In the genomic region with DNA sequence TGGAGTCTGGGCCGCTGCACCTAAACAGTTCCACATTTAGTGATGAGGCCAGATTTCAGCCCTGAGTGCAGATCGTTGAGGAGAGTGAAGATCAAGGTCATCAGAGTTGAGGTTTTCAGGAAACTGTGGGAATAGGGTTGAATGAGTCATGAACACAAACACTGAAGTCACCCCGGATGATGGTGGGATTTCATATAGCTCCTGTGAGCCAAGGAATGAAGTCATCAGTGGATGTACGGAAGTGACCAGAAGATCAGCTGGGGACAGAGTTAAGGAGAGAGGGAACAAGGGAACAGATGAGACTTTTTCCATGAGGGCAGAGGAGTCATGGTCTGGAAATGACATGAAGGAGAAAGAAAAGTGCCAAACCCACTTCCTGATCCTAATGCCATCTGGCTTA, we compare ENCODE assay signal across 8 cellular contexts. TPM values are rescaled to one million over a fixed set of nuclear protein-coding genes. Genes with fewer than 3 reads are reported as not detected.
DNase-seq lines count a peak whose midpoint lies in the region; FAIRE-seq and TF ChIP-seq lines count a peak whose summit lies in the region.

No MANE protein-coding gene starts in this region.

- DNase-seq in AG10803 (ENCODE audit: low read depth) (peak; percentile 98), NCI-H446 (lab: John Stamatoyannopoulos, UW) (peak; percentile 9 to 18), H1 (ENCODE audit: low read depth in 1 of 2, low spot score in 2 of 2) (no peak), lung microvascular endothelial cell (ENCODE audit: low read depth in 2 of 2) (peak; percentile 27 to 94), NCI-H128 (lab: John Stamatoyannopoulos, UW; ENCODE audit: unreplicated experiment) (no peak), NCI-H774 (lab: John Stamatoyannopoulos, UW) (no peak), NCI-H2196 (lab: John Stamatoyannopoulos, UW; ENCODE audit: unreplicated experiment) (no peak), NOMO-1 treated with dmso at 0.1 percent for 144 hours (lab: John Stamatoyannopoulos, UW; ENCODE audit: unreplicated experiment) (no peak)

- no peak for TF ChIP-seq POLR2A in H1 (IDR thresholded peaks at IDR 0.05; ENCODE audit: control extremely low read depth in 1 of 2, low read depth in 2 of 2, low read length in 2 of 2)

- H3K23ac ChIP-seq in H1 (ENCODE audit: insufficient read length): no peak overlapping the region

- no peak for TF ChIP-seq EP300 in H1 (IDR thresholded peaks at IDR 0.05; ENCODE audit: borderline replicate concordance in 1 of 2, low read depth in 2 of 2, low read length in 2 of 2)

- no peaks in the 10 kb centered on the region for H3K79me1 ChIP-seq in H1 (ENCODE audit: low read depth, low read length)

- no peak overlapping the region for H2BK5ac ChIP-seq in H1 (ENCODE audit: low read depth, low read length)

- no peak overlapping the region for H4K91ac ChIP-seq in H1 (replicated peaks; ENCODE audit: insufficient read length, low read length)

- H3K14ac ChIP-seq in H1 (ENCODE audit: insufficient read length): no peak overlapping the region

- no peak overlapping the region for H2BK20ac ChIP-seq in H1 (ENCODE audit: low read length)

- no peaks in the 10 kb centered on the region for H3K9me3 ChIP-seq in H1 (ENCODE audit: insufficient read depth in 2 of 2, low read depth in 1 of 2, low read length in 1 of 2)

- H3K9ac ChIP-seq in H1 (replicated peaks in 1 of 4; ENCODE audit: extremely low read depth in 1 of 4, low read depth in 3 of 4, low read length in 3 of 4): no peak overlapping the region

- no peak overlapping the region for H3K4ac ChIP-seq in H1 (replicated peaks; ENCODE audit: insufficient read length, low read depth, low read length)

- no peak overlapping the region for H2AFZ ChIP-seq in H1 (ENCODE audit: low read length)

- H2BK120ac ChIP-seq in H1 (replicated peaks; ENCODE audit: low read depth, low read length): no peak overlapping the region

- H2BK12ac ChIP-seq in H1 (ENCODE audit: low read depth, low read length): peak overlapping the region; percentile 65; the same call in 1 of the 2 replicates

- no peak overlapping the region for H2BK15ac ChIP-seq in H1 (ENCODE audit: low read length)

- no peak overlapping the region for H3K4me3 ChIP-seq in AG10803 (ENCODE audit: low read length)
- H3K4me3 ChIP-seq in H1 (ENCODE audit: extremely low read depth in 1 of 4, insufficient read depth in 2 of 4, low read depth in 3 of 4, low read length in 4 of 4): no peak overlapping the region

- no peak overlapping the region for H2AK5ac ChIP-seq in H1 (ENCODE audit: low read depth, low read length)

- CTCF ChIA-PET in H1 (lab: Charles Lee; ENCODE audit: partially characterized antibody): interaction anchor here (0.8 to 5.1 kb wide), 17 partner anchors 11 to 406 kb away, joined by 3 to 68 read pairs (median 4); no protein-coding TSS in a partner anchor

- H3K18ac ChIP-seq in H1 (ENCODE audit: extremely low read depth, low read length): no peak overlapping the region

- H3K56ac ChIP-seq in H1 (replicated peaks; ENCODE audit: insufficient read length, low read depth, low read length): no peak overlapping the region

- POLR2A ChIA-PET in H1 (lab: Charles Lee; ENCODE audit: partially characterized antibody): interaction anchor here (0.9 to 1.0 kb wide), 2 partner anchors 37 to 243 kb away, joined by 3 read pairs; no protein-coding TSS in a partner anchor

- H4K20me1 ChIP-seq in H1 (replicated peaks in 1 of 2; ENCODE audit: control insufficient read depth in 1 of 2, insufficient read depth in 2 of 2, low read length in 2 of 2): peaks cover 0 to 2% of the 10 kb centered on the region in 2 experiments

- TF ChIP-seq RAD21 in H1 (IDR thresholded peaks at IDR 0.05 in 1 of 2, conservative IDR thresholded peaks at IDR 0.05 in 1 of 2; ENCODE audit: low read depth in 2 of 2, low read length in 2 of 2): no peak

- H3K36me3 ChIP-seq in H1 (ENCODE audit: control insufficient read depth in 2 of 4, insufficient read depth in 4 of 4, low read length in 3 of 4): no peaks in the 10 kb centered on the region

- no peak overlapping the region for H4K8ac ChIP-seq in H1 (ENCODE audit: extremely low read depth, insufficient read depth, low read length)

- 87% methylated on average over 4 of the region's 4 CpGs; no CpG with 5 or more reads in 1 of the 2 experiments for WGBS in H1 (ENCODE audit: extremely low coverage in 1 of 2, insufficient coverage in 1 of 2, insufficient read length in 1 of 2, insufficient replicate concordance in 2 of 2, low coverage in 1 of 2, low lambda C conversion rate in 2 of 2, missing lambda C conversion rate in 1 of 2), 2 experiments

- no peaks in the 10 kb centered on the region for H3K79me2 ChIP-seq in H1 (ENCODE audit: control insufficient read depth in 1 of 2, insufficient read depth in 2 of 2, low read length in 2 of 2)

- no peak for FAIRE-seq in H1 (lab: Jason Lieb, UNC)

- H3K27me3 ChIP-seq in H1 (replicated peaks in 1 of 4; ENCODE audit: control insufficient read depth in 3 of 4, extremely low read depth in 1 of 4, insufficient read depth in 3 of 4, low read length in 3 of 4): no peaks in the 10 kb centered on the region

- no peaks in the 10 kb centered on the region for H3K23me2 ChIP-seq in H1 (ENCODE audit: low read depth, low read length)

- no peak overlapping the region for H3K27ac ChIP-seq in H1 (ENCODE audit: low read depth, low read length)

- TF ChIP-seq CTCF in AG10803 (conservative IDR thresholded peaks at IDR 0.05; ENCODE audit: low read length) (no peak), H1 (IDR thresholded peaks at IDR 0.05; ENCODE audit: control extremely low read depth in 1 of 3, insufficient read depth in 1 of 3, low read depth in 1 of 3, low read length in 3 of 3) (no peak)

- H3K4me2 ChIP-seq in H1 (ENCODE audit: insufficient read depth in 1 of 2, low read depth in 2 of 2, low read length in 2 of 2): no peak overlapping the region

- no peak overlapping the region for H4K5ac ChIP-seq in H1 (ENCODE audit: insufficient read length, low read depth, low read length)

- H3K4me1 ChIP-seq in H1 (replicated peaks in 1 of 4; ENCODE audit: control insufficient read depth in 3 of 4, insufficient read depth in 4 of 4, low read length in 3 of 4): peaks cover 0 to 5% (median 0%) of the 10 kb centered on the region in 4 experiments; a peak in 1 of 7 replicates

RNA-seq across cellular contexts. Expression of a gene that starts 36.5 kb away (rescaled TPM):
- total RNA-seq in H1 (2021; fragmentation: NEBNext Ultra II Directional; extraction: Animal tissue kit (Norgen Biotek cat#: 25700)): 11.8 and 20.5 TPM in 2 replicates
- 0.38 and 0.85 TPM in 2 replicates for polyA plus RNA-seq in H1 (2011; rRNA removed)
- polyA plus RNA-seq in H1 (2011; cell fraction: cytosol; rRNA removed): 1.5 TPM
- polyA plus RNA-seq in H1 (2011; cell fraction: nucleus; rRNA removed): 2.2 TPM
- 3.1 to 5.2 TPM (median 3.5 TPM) in 4 replicates for polyA plus RNA-seq in H1 (2012, experiment 1 of 2)
- polyA plus RNA-seq in H1 (2012, experiment 2 of 2): 0.20 TPM
- 4.2 TPM for polyA plus RNA-seq in H1 (2013, experiment 1 of 2)
- 4.7 TPM for polyA plus RNA-seq in H1 (2013, experiment 2 of 2)
- 2.1 and 2.5 TPM in 2 replicates for polyA minus RNA-seq in H1 (2011; rRNA and poly(A)+ RNA removed)
- 3.1 TPM for polyA minus RNA-seq in H1 (2011; cell fraction: cytosol; rRNA and poly(A)+ RNA removed)
- 1.5 TPM for polyA minus RNA-seq in H1 (2011; cell fraction: nucleus; rRNA and poly(A)+ RNA removed)
- total RNA-seq in lung microvascular endothelial cell: under 0.01 and 0.22 TPM in 2 replicates

Comparison
In these comparisons a context has a peak if more than half of its experiments do, and no peak if none do; other contexts are left out.
1. DNase-seq: peak in AG10803 (single experiment), NCI-H446 (2 of 2) and lung microvascular endothelial cell (2 of 2); none in H1 (0 of 2), NCI-H128 (single experiment), NCI-H774 (single experiment), NCI-H2196 (single experiment) and NOMO-1 treated with dmso at 0.1 percent for 144 hours (single experiment).
2. RNA of a gene that starts 36.5 kb away (total RNA-seq): 11.8 to 20.5 TPM in H1; under 0.01 to 0.22 TPM in lung microvascular endothelial cell; every median in the first group is over 10 times any median in the second.